ENCODE assay signal across 8 cellular contexts in the genomic region with DNA sequence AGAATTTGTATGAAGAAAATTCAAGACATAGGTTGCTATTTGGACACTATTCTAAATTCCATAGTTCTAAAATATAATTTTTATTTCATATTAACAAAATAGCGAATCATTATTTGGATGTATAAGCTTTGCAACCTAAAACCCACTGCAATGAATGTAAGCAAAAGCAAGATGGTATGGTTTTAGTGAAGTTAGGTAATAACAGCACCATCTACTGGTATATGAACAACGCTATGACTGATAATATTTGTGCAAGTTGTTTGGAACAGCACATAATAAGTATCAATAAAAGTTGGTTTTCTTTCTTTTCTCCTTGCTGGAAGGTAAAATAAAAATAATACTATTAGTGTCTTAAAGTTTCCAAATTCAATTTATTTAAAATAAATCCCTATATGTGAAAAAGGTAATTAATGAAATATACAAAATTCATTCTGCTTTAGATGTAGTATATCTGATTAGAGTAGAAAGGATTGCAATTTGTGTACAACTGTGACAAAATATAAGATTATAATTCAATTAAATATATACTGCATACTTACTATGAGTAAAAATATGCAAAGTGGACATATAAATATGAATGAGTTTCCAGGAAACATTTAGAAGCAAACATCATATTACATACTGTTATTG.
A peak's percentile ranks its signal among the peaks of the same experiment; 100 is the strongest.
DNase-seq lines count a peak whose midpoint lies in the region; ATAC-seq and TF ChIP-seq lines count a peak whose summit lies in the region.

No MANE protein-coding gene starts in this region.

- DNase-seq in AG20443 (ENCODE audit: low spot score) (peak; percentile 9), SW480 (ENCODE audit: low spot score) (peak; percentile 57), iPS-NIHi11 (ENCODE audit: low spot score) (peak; percentile 26), NCI-H1048 (lab: John Stamatoyannopoulos, UW) (no peak)
- no peak for DNase-seq in stimulated activated CD4-positive, alpha-beta T cell treated with anti-CD3 and anti-CD28 coated beads, Interleukin-1b, Interleukin-23, amount 100 ng/mL, for 48 hours

- ATAC-seq in GM19025 (IDR thresholded peaks at IDR 0.05; ENCODE audit: low read depth, unreplicated experiment), result peak; percentile 46
- no peak for ATAC-seq in activated CD4-positive, CD25-positive, alpha-beta regulatory T cell treated with anti-CD3 and anti-CD28 coated beads, Interleukin-2, amount 50 U/mL, for 24 hours

- peak; percentile 76 for TF ChIP-seq CTCF in LNCAP (IDR thresholded peaks at IDR 0.05)

Comparison
In these comparisons a context has a peak if more than half of its experiments do, and no peak if none do; other contexts are left out.
1. DNase-seq: peak in AG20443 (single experiment), SW480 (single experiment) and iPS-NIHi11 (single experiment); none in stimulated activated CD4-positive, alpha-beta T cell treated with anti-CD3 and anti-CD28 coated beads, Interleukin-1b, Interleukin-23, amount 100 ng/mL, for 48 hours (single experiment) and NCI-H1048 (single experiment).